In genomic region chr3:53196575-53197407, GRCh38 we compare ENCODE assay signal across 8 cellular contexts. TPM values are rescaled to one million over a fixed set of nuclear protein-coding genes. Genes with fewer than 3 reads are reported as not detected.
A peak's percentile ranks its signal among the peaks of the same experiment; 100 is the strongest.
DNase-seq lines count a peak whose midpoint lies in the region; TF ChIP-seq lines count a peak whose summit lies in the region.

No MANE protein-coding gene starts in this region.

- no peak overlapping the region for H3K27ac ChIP-seq in cardiac muscle cell

- H3K4me1 ChIP-seq in cardiac muscle cell (ENCODE audit: low read depth) (no peaks in the 10 kb centered on the region), adipocyte (ENCODE audit: control insufficient read depth, insufficient read depth, low read length) (peaks cover 19% of the 10 kb centered on the region)

- intact Hi-C loops in cardiac septum (cut with DNase I): loop anchor here (1.0 kb wide), 1 partner anchor 82 kb away; no protein-coding TSS in a partner anchor

- no peaks in the 10 kb centered on the region for H3K9me3 ChIP-seq in cardiac muscle cell (ENCODE audit: low read depth)
- no peaks in the 10 kb centered on the region for H3K9me3 ChIP-seq in adipocyte (ENCODE audit: control insufficient read depth, low read length)

- H3K36me3 ChIP-seq in cardiac muscle cell (no peaks in the 10 kb centered on the region), adipocyte (ENCODE audit: control insufficient read depth, insufficient read depth, low read length, severe bottlenecking) (peaks cover 5% of the 10 kb centered on the region)

- H3K27me3 ChIP-seq in cardiac muscle cell (peaks cover 24% of the 10 kb centered on the region), adipocyte (replicated peaks; ENCODE audit: control insufficient read depth, insufficient read depth, low read length) (no peaks in the 10 kb centered on the region)

- TF ChIP-seq CTCF in cardiac muscle cell (IDR thresholded peaks at IDR 0.05; ENCODE audit: low read depth, low read length): peak; percentile 19

- H3K9ac ChIP-seq in adipocyte (ENCODE audit: low read length): peak overlapping the region; percentile 19

- DNase-seq in cardiac muscle cell (ENCODE audit: low read depth in 1 of 2, low spot score in 1 of 2) (peak; percentile 22 to 79), cardiac septum (ENCODE audit: low spot score) (no peak), NOMO-1 treated with dmso at 0.1 percent for 144 hours (lab: John Stamatoyannopoulos, UW; ENCODE audit: unreplicated experiment) (peak; percentile 58), adipocyte (ENCODE audit: low read depth) (no peak), putamen (ENCODE audit: low spot score) (peak; percentile 75), kidney glomerular epithelial cell (lab: John Stamatoyannopoulos, UW) (no peak), DMS79 treated with DMSO at 0.1 percent for 48 hours (lab: John Stamatoyannopoulos, UW) (no peak), NCI-H2107 (lab: John Stamatoyannopoulos, UW) (no peak)

- H3K4me3 ChIP-seq in cardiac muscle cell: no peak overlapping the region
- H3K4me3 ChIP-seq in adipocyte (ENCODE audit: low read length): no peak overlapping the region

RNA-seq across cellular contexts. Expression of gene PRKCD, which starts 35.8 kb away (rescaled TPM):
- total RNA-seq in cardiac muscle cell (0.70 and 1.3 TPM in 2 replicates), cardiac septum (10.6 TPM)
- polyA plus RNA-seq in cardiac muscle cell: 3.4 and 3.9 TPM in 2 replicates

RNA-seq across cellular contexts. Expression of gene TKT, which starts 59.0 kb away (rescaled TPM):
- total RNA-seq in cardiac muscle cell (112 and 119 TPM in 2 replicates), cardiac septum (34.6 TPM)
- polyA plus RNA-seq in cardiac muscle cell: 70.9 and 73.6 TPM in 2 replicates

Comparison
In these comparisons a context has a peak if more than half of its experiments do, and no peak if none do; other contexts are left out.
1. DNase-seq: peak in cardiac muscle cell (2 of 2), NOMO-1 treated with dmso at 0.1 percent for 144 hours (single experiment) and putamen (single experiment); none in cardiac septum (single experiment), adipocyte (single experiment), kidney glomerular epithelial cell (single experiment), DMS79 treated with DMSO at 0.1 percent for 48 hours (single experiment) and NCI-H2107 (single experiment).